Comparison of ENCODE assay signal across 16 cellular contexts in the genomic region with DNA sequence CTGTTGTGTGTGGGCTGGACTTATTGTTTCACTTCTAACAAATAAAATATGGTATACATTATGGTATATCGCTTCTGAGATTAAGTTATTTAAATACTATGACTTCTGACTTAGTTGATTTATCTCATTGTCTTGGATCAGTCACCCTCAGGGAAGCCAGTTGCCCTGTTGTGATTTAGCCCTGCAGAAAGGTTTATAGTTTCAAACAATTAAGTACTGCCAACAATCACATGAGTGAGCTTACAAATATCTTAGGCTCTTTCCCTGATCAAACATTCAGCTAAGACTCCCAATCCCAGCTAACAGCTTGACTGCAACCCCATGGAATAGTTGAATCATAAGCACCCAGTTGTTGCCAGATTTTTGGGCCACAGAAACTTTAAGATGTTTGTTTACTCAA.
A peak's percentile ranks its signal among the peaks of the same experiment; 100 is the strongest.
DNase-seq lines count a peak whose midpoint lies in the region; ATAC-seq and TF ChIP-seq lines count a peak whose summit lies in the region.
"Had no signal": no experiment of that assay in that cellular context is flagged by ENCODE, and none has a peak within 500 bp of the region (broad histone marks: within the 10 kb centered on the region; RNA-seq: fewer than 3 reads in every experiment).

No MANE protein-coding gene starts in this region.

- H3K36me3 ChIP-seq in PC-3 (ENCODE audit: low read depth, low read length): no peaks in the 10 kb centered on the region

- H3K9me3 ChIP-seq in PC-3 (ENCODE audit: low read length): no peaks in the 10 kb centered on the region

- BruUV-seq in PC-3 (replicated peaks; lab: Mats Ljungman, UMichigan): no TSS peak

- no peaks in the 10 kb centered on the region for H3K27me3 ChIP-seq in PC-3 (ENCODE audit: low read length)

- H3F3A ChIP-seq in PC-3 (ENCODE audit: low read length, unreplicated experiment): no peaks in the 10 kb centered on the region

- DNase-seq in A172 (ENCODE audit: low spot score) (peak; percentile 20), PC-3 (peak; percentile 63), choroid plexus epithelial cell (ENCODE audit: low read depth) (peak; percentile 16), left kidney (ENCODE audit: low read depth, low spot score) (peak; percentile 1), nucleus accumbens (lab: John Stamatoyannopoulos, UW) (no peak), GM10248 (ENCODE audit: extremely low spot score) (no peak), HPDE6-E6E7 (ENCODE audit: extremely low spot score) (no peak)
- DNase-seq: CD4-positive, alpha-beta T cell; DMS153; HCEC 1CT; Karpas-422; NCI-H1092 treated with DMSO at 0.1 percent for 48 hours; NCI-H2081 treated with DMSO at 0.1 percent for 48 hours; NCI-H774; RPMI8226 had no signal

- POLR2A ChIA-PET in PC-3 (lab: Charles Lee; ENCODE audit: unreplicated experiment): no interaction called here
- POLR2A ChIA-PET in GM10248 (lab: Yijun Ruan, JAX): no interaction called here

- no peak for TF ChIP-seq CTCF in PC-3 (conservative IDR thresholded peaks at IDR 0.05; ENCODE audit: low read depth, low read length)
- no peak for TF ChIP-seq CTCF in choroid plexus epithelial cell (conservative IDR thresholded peaks at IDR 0.05; ENCODE audit: low read depth, low read length)
- no peak for TF ChIP-seq CTCF in GM10248 (IDR thresholded peaks at IDR 0.05; ENCODE audit: control extremely low read depth, extremely low read depth, low read depth, missing control alignments)

- H3K4me1 ChIP-seq in PC-3 (ENCODE audit: insufficient read depth, low read length): peaks cover 20% of the 10 kb centered on the region

- H3K27ac ChIP-seq in PC-3 (ENCODE audit: low read length): peak overlapping the region; percentile 59

- H3K4me3 ChIP-seq in PC-3 (ENCODE audit: low read length) (peak overlapping the region; percentile 37; the same call in 1 of the 2 replicates), choroid plexus epithelial cell (ENCODE audit: low read depth, low read length) (no peak overlapping the region)
- H3K4me3 ChIP-seq: GM23338 had no signal

- ATAC-seq in PC-3: peak; percentile 73
- ATAC-seq: GM23338 had no signal

- CTCF ChIA-PET in PC-3 (lab: Charles Lee) (no interaction called here), GM10248 (lab: Yijun Ruan, JAX) (no interaction called here)

- H2AFZ ChIP-seq in PC-3 (ENCODE audit: low read length): peak overlapping the region; percentile 18; the same call in 1 of the 2 replicates
- H2AFZ ChIP-seq: GM23338 had no signal

- H3K9me2 ChIP-seq in PC-3 (replicated peaks; ENCODE audit: low read length): no peaks in the 10 kb centered on the region

- no peak overlapping the region for H3K9ac ChIP-seq in PC-3 (ENCODE audit: low read length)

- H3K79me2 ChIP-seq in PC-3 (ENCODE audit: low read length): no peaks in the 10 kb centered on the region

- H3K4me2 ChIP-seq in PC-3 (ENCODE audit: low read length): peak overlapping the region; percentile 56
- H3K4me2 ChIP-seq: GM23338 had no signal

- intact Hi-C loops in PC-3 (cut with micrococcal nuclease): no loop called here

- H4K20me1 ChIP-seq in PC-3 (ENCODE audit: low read length): no peaks in the 10 kb centered on the region

Comparison
In these comparisons a context has a peak if more than half of its experiments do, and no peak if none do; other contexts are left out.
1. DNase-seq: peak in A172 (single experiment), PC-3 (single experiment), choroid plexus epithelial cell (single experiment) and left kidney (single experiment); none in nucleus accumbens (0 of 56), GM10248 (single experiment) and HPDE6-E6E7 (single experiment).